Comparison of ENCODE assay signal across 12 cellular contexts in genomic region chr10:110528224-110528997, GRCh38. TPM values are rescaled to one million over a fixed set of nuclear protein-coding genes. Genes with fewer than 3 reads are reported as not detected.
DNase-seq lines count a peak whose midpoint lies in the region; ATAC-seq and TF ChIP-seq lines count a peak whose summit lies in the region.
"Had no signal": no experiment of that assay in that cellular context is flagged by ENCODE, and none has a peak within 500 bp of the region (broad histone marks: within the 10 kb centered on the region; RNA-seq: fewer than 3 reads in every experiment).

No MANE protein-coding gene starts in this region.

- no peak for TF ChIP-seq POLR2A in esophagus muscularis mucosa (IDR thresholded peaks at IDR 0.05; ENCODE audit: low read depth)

- no peak overlapping the region for H3K27ac ChIP-seq in RWPE1
- H3K27ac ChIP-seq in esophagus muscularis mucosa (replicated peaks in 1 of 4): no peak overlapping the region

- CTCF ChIA-PET in activated naive CD4-positive, alpha-beta T cell treated with anti-CD3 and anti-CD28 coated beads, Interleukin-2, amount 10 ng/mL, durations not matched to agents 7 days and 5 days (lab: Charles Lee): interaction anchor here (0.8 to 2.9 kb wide), 2 partner anchors 25 to 173 kb away, joined by 3 to 13 read pairs; no protein-coding TSS in a partner anchor
- CTCF ChIA-PET in RWPE1 (lab: Yijun Ruan, JAX): interaction anchor here (0.7 kb wide), 1 partner anchor 332 kb away, joined by 4 read pairs; no protein-coding TSS in a partner anchor

- peak; percentile 20 for ATAC-seq in HG02981 (IDR thresholded peaks at IDR 0.05; ENCODE audit: unreplicated experiment)
- ATAC-seq in stimulated activated naive CD8-positive, alpha-beta T cell treated with anti-CD3 and anti-CD28 coated beads, Interleukin-15, Interleukin-2, amounts not matched to agents 100 U/mL and 50 U/mL, for 24 hours: peak; percentile 2

- no peak overlapping the region for H3K4me3 Mint-ChIP-seq in activated naive CD4-positive, alpha-beta T cell treated with anti-CD3 and anti-CD28 coated beads, Interleukin-2, amount 10 ng/mL, durations not matched to agents 7 days and 5 days
- peak overlapping the region; percentile 64 for H3K4me3 Mint-ChIP-seq in activated T-helper 1 cell treated with anti-CD3 and anti-CD28 coated beads, Interleukin-12 subunit alpha, Interleukin-12 subunit beta, Interleukin-2, Interleukin-4 antibody, amounts not matched to agents 30 ng/mL and 10 ng/mL and 1 ng/mL, durations not matched to agents 14 hours and 24 hours and 36 hours

- no peak for TF ChIP-seq CTCF in RWPE1 (conservative IDR thresholded peaks at IDR 0.05; ENCODE audit: low read depth)
- no peak for TF ChIP-seq CTCF in esophagus muscularis mucosa (IDR thresholded peaks at IDR 0.05)

- no peaks in the 10 kb centered on the region for H3K9me3 Mint-ChIP-seq in activated naive CD4-positive, alpha-beta T cell treated with anti-CD3 and anti-CD28 coated beads, Interleukin-2, amount 10 ng/mL, durations not matched to agents 7 days and 5 days
- no peaks in the 10 kb centered on the region for H3K9me3 Mint-ChIP-seq in activated T-helper 1 cell treated with anti-CD3 and anti-CD28 coated beads, Interleukin-12 subunit alpha, Interleukin-12 subunit beta, Interleukin-2, Interleukin-4 antibody, amounts not matched to agents 30 ng/mL and 10 ng/mL and 1 ng/mL, durations not matched to agents 14 hours and 24 hours and 36 hours

- H3K27me3 ChIP-seq in esophagus muscularis mucosa: peaks cover 0 to 32% (median 3%) of the 10 kb centered on the region in 4 donors

- intact Hi-C loops in activated T-helper 1 cell treated with anti-CD3 and anti-CD28 coated beads, Interleukin-12 subunit alpha, Interleukin-12 subunit beta, Interleukin-2, Interleukin-4 antibody, amounts not matched to agents 30 ng/mL and 10 ng/mL and 1 ng/mL, durations not matched to agents 14 hours and 24 hours and 36 hours (cut with micrococcal nuclease): loop anchor here (1.0 to 5.0 kb wide), 5 partner anchors 8 to 316 kb away; no protein-coding TSS in a partner anchor
- intact Hi-C loops in esophagus muscularis mucosa (cut with DNase I): no loop called here

- no peaks in the 10 kb centered on the region for H3K36me3 ChIP-seq in esophagus muscularis mucosa

- peaks cover 8 to 12% (median 11%) of the 10 kb centered on the region in 4 donors for H3K4me1 ChIP-seq in esophagus muscularis mucosa

- no peak for DNase-seq in activated naive CD4-positive, alpha-beta T cell treated with anti-CD3 and anti-CD28 coated beads, Interleukin-2, amount 10 ng/mL, durations not matched to agents 7 days and 5 days
- no peak for DNase-seq in activated naive CD4-positive, alpha-beta T cell treated with anti-CD3 and anti-CD28 coated beads, Interleukin-2, amount 50 U/mL, for 16 hours
- no peak for DNase-seq in activated T-helper 1 cell treated with anti-CD3 and anti-CD28 coated beads, Interleukin-12 subunit alpha, Interleukin-12 subunit beta, Interleukin-2, Interleukin-4 antibody, amounts not matched to agents 30 ng/mL and 10 ng/mL and 1 ng/mL, durations not matched to agents 14 hours and 24 hours and 36 hours (ENCODE audit: low spot score)
- DNase-seq in stimulated activated naive CD8-positive, alpha-beta T cell treated with anti-CD3 and anti-CD28 coated beads, Interleukin-15, Interleukin-2, amounts not matched to agents 100 U/mL and 50 U/mL, for 24 hours: peak; percentile 20
- DNase-seq in RWPE1 (ENCODE audit: low spot score) (no peak), esophagus muscularis mucosa (ENCODE audit: extremely low spot score) (no peak), DMS53 treated with DMSO at 0.1 percent for 48 hours (lab: John Stamatoyannopoulos, UW; ENCODE audit: unreplicated experiment) (no peak)
- DNase-seq: C1 segment of cervical spinal cord, cerebellar nuclear complex, MV-4-11, trophoblast cell had no signal

- H3K9me3 ChIP-seq in esophagus muscularis mucosa: no peaks in the 10 kb centered on the region

- H3K4me3 ChIP-seq in esophagus muscularis mucosa: no peak overlapping the region

- TF ChIP-seq EP300 in esophagus muscularis mucosa (IDR thresholded peaks at IDR 0.05): no peak

- peaks cover 47% of the 10 kb centered on the region for H3K27me3 Mint-ChIP-seq in activated naive CD4-positive, alpha-beta T cell treated with anti-CD3 and anti-CD28 coated beads, Interleukin-2, amount 10 ng/mL, durations not matched to agents 7 days and 5 days
- no peaks in the 10 kb centered on the region for H3K27me3 Mint-ChIP-seq in activated T-helper 1 cell treated with anti-CD3 and anti-CD28 coated beads, Interleukin-12 subunit alpha, Interleukin-12 subunit beta, Interleukin-2, Interleukin-4 antibody, amounts not matched to agents 30 ng/mL and 10 ng/mL and 1 ng/mL, durations not matched to agents 14 hours and 24 hours and 36 hours (ENCODE audit: insufficient read depth)

- H3K27ac Mint-ChIP-seq in activated naive CD4-positive, alpha-beta T cell treated with anti-CD3 and anti-CD28 coated beads, Interleukin-2, amount 10 ng/mL, durations not matched to agents 7 days and 5 days: peak overlapping the region; percentile 83
- H3K27ac Mint-ChIP-seq in activated T-helper 1 cell treated with anti-CD3 and anti-CD28 coated beads, Interleukin-12 subunit alpha, Interleukin-12 subunit beta, Interleukin-2, Interleukin-4 antibody, amounts not matched to agents 30 ng/mL and 10 ng/mL and 1 ng/mL, durations not matched to agents 14 hours and 24 hours and 36 hours: peak overlapping the region; percentile 94

- POLR2A ChIA-PET in RWPE1 (lab: Yijun Ruan, JAX; ENCODE audit: low non-redundant PET): no interaction called here

- peaks cover 49% of the 10 kb centered on the region for H3K4me1 Mint-ChIP-seq in activated naive CD4-positive, alpha-beta T cell treated with anti-CD3 and anti-CD28 coated beads, Interleukin-2, amount 10 ng/mL, durations not matched to agents 7 days and 5 days
- peaks cover 83% of the 10 kb centered on the region for H3K4me1 Mint-ChIP-seq in activated T-helper 1 cell treated with anti-CD3 and anti-CD28 coated beads, Interleukin-12 subunit alpha, Interleukin-12 subunit beta, Interleukin-2, Interleukin-4 antibody, amounts not matched to agents 30 ng/mL and 10 ng/mL and 1 ng/mL, durations not matched to agents 14 hours and 24 hours and 36 hours (ENCODE audit: low read depth)

- H3K36me3 Mint-ChIP-seq in activated naive CD4-positive, alpha-beta T cell treated with anti-CD3 and anti-CD28 coated beads, Interleukin-2, amount 10 ng/mL, durations not matched to agents 7 days and 5 days: peaks cover 9% of the 10 kb centered on the region
- peaks cover 24% of the 10 kb centered on the region for H3K36me3 Mint-ChIP-seq in activated T-helper 1 cell treated with anti-CD3 and anti-CD28 coated beads, Interleukin-12 subunit alpha, Interleukin-12 subunit beta, Interleukin-2, Interleukin-4 antibody, amounts not matched to agents 30 ng/mL and 10 ng/mL and 1 ng/mL, durations not matched to agents 14 hours and 24 hours and 36 hours (ENCODE audit: low read depth)

- 79% methylated on average over 5 of the region's 5 CpGs for WGBS in esophagus muscularis mucosa

RNA-seq across cellular contexts. Expression of gene DUSP5, which starts 30.7 kb away (rescaled TPM):
- 140 and 141 TPM in 2 replicates for total RNA-seq in activated T-helper 1 cell treated with anti-CD3 and anti-CD28 coated beads, Interleukin-12 subunit alpha, Interleukin-12 subunit beta, Interleukin-2, Interleukin-4 antibody, amounts not matched to agents 30 ng/mL and 10 ng/mL and 1 ng/mL, durations not matched to agents 14 hours and 24 hours and 36 hours
- total RNA-seq in esophagus muscularis mucosa: 10 to 100 TPM in 1 of 4 donors, 1 to 10 TPM in 3; 3.8 to 25.7 (median 4.6) TPM

RNA-seq across cellular contexts. Expression of gene SMC3, which starts 39.1 kb away (rescaled TPM):
- total RNA-seq in activated T-helper 1 cell treated with anti-CD3 and anti-CD28 coated beads, Interleukin-12 subunit alpha, Interleukin-12 subunit beta, Interleukin-2, Interleukin-4 antibody, amounts not matched to agents 30 ng/mL and 10 ng/mL and 1 ng/mL, durations not matched to agents 14 hours and 24 hours and 36 hours: 74.5 and 77.9 TPM in 2 replicates
- total RNA-seq in esophagus muscularis mucosa: 10 to 100 TPM; 27.7 to 50.2 (median 39.5) TPM
